8 cellular contexts compared by ENCODE assay signal in the genomic region with DNA sequence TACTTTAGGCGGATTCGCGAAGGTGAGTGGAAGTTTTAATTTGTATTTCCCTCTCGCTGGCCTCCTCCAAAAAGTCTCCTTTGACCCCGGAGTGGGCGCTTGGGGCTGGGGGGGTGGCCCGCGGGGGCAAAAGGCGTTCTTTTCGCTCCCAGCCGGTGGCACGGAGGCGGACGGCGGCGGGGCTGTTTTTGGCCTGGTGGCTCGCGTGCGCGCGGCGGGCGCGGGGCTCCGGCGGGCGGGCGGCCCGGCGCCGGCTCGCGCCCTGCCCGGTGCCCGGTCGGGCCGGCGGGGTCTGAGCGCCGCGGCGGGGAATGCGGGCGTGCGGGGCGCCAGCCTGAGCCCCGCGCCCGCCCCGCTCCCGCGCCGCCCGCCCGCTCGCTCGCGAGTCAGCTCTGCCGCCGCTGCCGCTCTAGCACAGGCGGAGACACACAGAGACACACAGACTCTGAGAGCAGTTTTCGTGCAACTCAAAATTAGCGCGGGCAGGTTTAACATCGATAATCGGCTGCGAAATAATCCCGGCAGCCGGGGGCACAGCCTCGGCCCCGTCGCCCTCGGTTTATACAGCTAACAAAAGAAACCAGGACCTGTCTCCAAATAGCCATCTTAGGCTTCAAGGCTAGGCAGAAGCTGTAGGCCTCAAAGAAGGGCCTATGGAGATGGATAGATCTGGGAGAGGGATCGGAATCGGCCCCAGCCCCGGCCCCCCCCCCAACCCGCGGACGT. TPM values are rescaled to one million over a fixed set of nuclear protein-coding genes. Genes with fewer than 3 reads are reported as not detected.
DNase-seq lines count a peak whose midpoint lies in the region; ATAC-seq and TF ChIP-seq lines count a peak whose summit lies in the region.

No MANE protein-coding gene starts in this region.

- no peak overlapping the region for H4K5ac ChIP-seq in H9 (ENCODE audit: insufficient read length, low read depth, low read length)

- intact Hi-C loops in esophagus squamous epithelium (cut with DNase I): no loop called here

- DNase-seq in AML-193 (lab: John Stamatoyannopoulos, UW) (peak; percentile 35 to 50), H9 (peak; percentile 62), NT2/D1 (ENCODE audit: low read depth, low spot score) (no peak), esophagus squamous epithelium (lab: John Stamatoyannopoulos, UW) (no peak), GM19240 (ENCODE audit: insufficient read length, low spot score) (no peak)
- DNase-seq in activated T-cell treated with anti-CD3 and anti-CD28 coated beads, Interleukin-2, amount 50 U/mL, for 48 hours: peak; percentile 74 to 76
- peak; percentile 49 to 83 for DNase-seq in stimulated activated effector memory CD8-positive, alpha-beta T cell treated with anti-CD3 and anti-CD28 coated beads, Interleukin-12 subunit alpha, Interleukin-12 subunit beta, amount 100 ng/mL, for 72 hours (ENCODE audit: low spot score in 2 of 2)

- H3K27ac Mint-ChIP-seq in H9: peak overlapping the region; percentile 35 to 99 (median 99); a peak in 5 of 7 replicates
- H3K27ac Mint-ChIP-seq in stimulated activated effector memory CD8-positive, alpha-beta T cell treated with anti-CD3 and anti-CD28 coated beads, Interleukin-12 subunit alpha, Interleukin-12 subunit beta, amount 100 ng/mL, for 72 hours: peak overlapping the region; percentile 100

- H3T11ph ChIP-seq in H9 (ENCODE audit: low read length): no peak overlapping the region

- no peak overlapping the region for H3K56ac ChIP-seq in H9 (ENCODE audit: insufficient read length, low read depth, low read length)

- peak overlapping the region; percentile 84 for H3K18ac ChIP-seq in H9 (ENCODE audit: insufficient read length, low read depth, low read length)

- no peak overlapping the region for H3K23ac ChIP-seq in H9 (ENCODE audit: insufficient read length, low read depth, low read length)

- H2BK15ac ChIP-seq in H9 (ENCODE audit: low read depth, low read length): no peak overlapping the region

- H3K4me1 ChIP-seq in H9 (ENCODE audit: insufficient read depth, low read length) (no peaks in the 10 kb centered on the region), NT2/D1 (ENCODE audit: insufficient read depth, insufficient read length) (no peaks in the 10 kb centered on the region), esophagus squamous epithelium (peaks cover 6 to 56% (median 18%) of the 10 kb centered on the region in 3 donors), muscle layer of duodenum (ENCODE audit: control insufficient read depth in 1 of 2, insufficient read depth in 2 of 2, low read length in 2 of 2) (peaks cover 6 to 16% of the 10 kb centered on the region in 2 donors)

- H3K4ac ChIP-seq in H9 (ENCODE audit: low read depth, low read length): no peak overlapping the region; the same call in 1 of the 2 replicates

- no CpG with 5 or more reads among the region's 80 CpGs for WGBS in H9 (ENCODE audit: extremely low coverage, insufficient read length, low lambda C conversion rate)
- 2% methylated on average over 12 to 13 of the region's 80 CpGs for WGBS in esophagus squamous epithelium, 2 donors

- H2BK120ac ChIP-seq in H9 (ENCODE audit: low read depth, low read length, poor library complexity, severe bottlenecking): peak overlapping the region; percentile 93

- no peaks in the 10 kb centered on the region for H3K79me1 ChIP-seq in H9 (ENCODE audit: insufficient read depth, low read depth, low read length, poor library complexity, severe bottlenecking)

- H3K9ac ChIP-seq in H9 (ENCODE audit: extremely low read depth, insufficient read length, low read length) (peak overlapping the region; percentile 93), NT2/D1 (ENCODE audit: insufficient read length, low read depth) (peak overlapping the region; percentile 89)

- TF ChIP-seq CTCF in H9 (conservative IDR thresholded peaks at IDR 0.05) (no peak), esophagus squamous epithelium (IDR thresholded peaks at IDR 0.05) (no peak)

- H4K8ac ChIP-seq in H9 (replicated peaks; ENCODE audit: insufficient read length, low read depth, low read length): no peak overlapping the region

- no peak overlapping the region for H2AK5ac ChIP-seq in H9 (ENCODE audit: insufficient read length, low read length)

- H3K14ac ChIP-seq in H9 (ENCODE audit: insufficient read depth, low read length): peak overlapping the region; percentile 81

- H3K23me2 ChIP-seq in H9 (ENCODE audit: insufficient read length, low read depth, low read length, poor library complexity, severe bottlenecking): peaks cover 7% of the 10 kb centered on the region

- ATAC-seq in stimulated activated effector memory CD8-positive, alpha-beta T cell treated with anti-CD3 and anti-CD28 coated beads, Interleukin-12 subunit alpha, Interleukin-12 subunit beta, amount 100 ng/mL, for 72 hours: peak; percentile 8

- no peak overlapping the region for H4K91ac ChIP-seq in H9 (ENCODE audit: insufficient read length, low read depth, low read length)

- H3K36me3 Mint-ChIP-seq in H9 (ENCODE audit: insufficient read depth in 1 of 3, low read depth in 3 of 3): peaks cover 17 to 30% (median 28%) of the 10 kb centered on the region in 3 experiments
- H3K36me3 Mint-ChIP-seq in stimulated activated effector memory CD8-positive, alpha-beta T cell treated with anti-CD3 and anti-CD28 coated beads, Interleukin-12 subunit alpha, Interleukin-12 subunit beta, amount 100 ng/mL, for 72 hours: peaks cover 83% of the 10 kb centered on the region

- no peaks in the 10 kb centered on the region for H3K27me3 Mint-ChIP-seq in H9 (ENCODE audit: low read depth)

- H3K27me3 ChIP-seq in H9 (ENCODE audit: insufficient read depth, low read length) (no peaks in the 10 kb centered on the region), NT2/D1 (ENCODE audit: insufficient read depth, insufficient read length) (no peaks in the 10 kb centered on the region), esophagus squamous epithelium (no peaks in the 10 kb centered on the region), muscle layer of duodenum (ENCODE audit: low read depth, low read length) (no peaks in the 10 kb centered on the region)

- peak overlapping the region; percentile 57 for H3K4me2 ChIP-seq in H9 (ENCODE audit: insufficient read depth, insufficient read length, low read length)

- H4K20me1 ChIP-seq in H9 (ENCODE audit: control insufficient read depth, insufficient read depth, insufficient read length): no peaks in the 10 kb centered on the region

- peak overlapping the region; percentile 90 to 99 for H3K4me3 Mint-ChIP-seq in H9
- H3K4me3 Mint-ChIP-seq in stimulated activated effector memory CD8-positive, alpha-beta T cell treated with anti-CD3 and anti-CD28 coated beads, Interleukin-12 subunit alpha, Interleukin-12 subunit beta, amount 100 ng/mL, for 72 hours: peak overlapping the region; percentile 89

- H2BK12ac ChIP-seq in H9 (ENCODE audit: insufficient read length, low read depth, low read length): no peak overlapping the region

- peaks cover 18 to 24% of the 10 kb centered on the region in 2 experiments for H3K4me1 Mint-ChIP-seq in H9
- H3K4me1 Mint-ChIP-seq in stimulated activated effector memory CD8-positive, alpha-beta T cell treated with anti-CD3 and anti-CD28 coated beads, Interleukin-12 subunit alpha, Interleukin-12 subunit beta, amount 100 ng/mL, for 72 hours: peaks cover 31% of the 10 kb centered on the region

- peaks cover 0 to 3% of the 10 kb centered on the region in 2 experiments; a peak in 3 of 5 replicates for H3K9me3 Mint-ChIP-seq in H9
- H3K9me3 Mint-ChIP-seq in stimulated activated effector memory CD8-positive, alpha-beta T cell treated with anti-CD3 and anti-CD28 coated beads, Interleukin-12 subunit alpha, Interleukin-12 subunit beta, amount 100 ng/mL, for 72 hours: no peaks in the 10 kb centered on the region

- H3K27ac ChIP-seq in H9 (ENCODE audit: insufficient read length, low read depth, low read length): no peak overlapping the region
- peak overlapping the region; percentile 99 to 100 (median 100) for H3K27ac ChIP-seq in esophagus squamous epithelium
- peak overlapping the region; percentile 94 for H3K27ac ChIP-seq in muscle layer of duodenum (ENCODE audit: low read length)

- H3K4me3 ChIP-seq in NT2/D1 (ENCODE audit: insufficient read length, low read depth) (peak overlapping the region; percentile 75), esophagus squamous epithelium (peak overlapping the region; percentile 84 to 98 (median 92)), muscle layer of duodenum (ENCODE audit: low read depth in 1 of 2, low read length in 2 of 2) (peak overlapping the region; percentile 75 to 89)

- H3K9me3 ChIP-seq in H9 (ENCODE audit: control insufficient read depth, low read depth, low read length): no peaks in the 10 kb centered on the region
- no peaks in the 10 kb centered on the region for H3K9me3 ChIP-seq in NT2/D1 (ENCODE audit: insufficient read depth, low read length)
- no peaks in the 10 kb centered on the region for H3K9me3 ChIP-seq in esophagus squamous epithelium
- H3K9me3 ChIP-seq in muscle layer of duodenum (ENCODE audit: control insufficient read depth in 1 of 2, low read length in 2 of 2): no peaks in the 10 kb centered on the region

- no peak overlapping the region for H2BK20ac ChIP-seq in H9 (ENCODE audit: low read depth, low read length, poor library complexity, severe bottlenecking)

- H3K36me3 ChIP-seq in NT2/D1 (ENCODE audit: insufficient read depth, insufficient read length, low read length) (peaks cover 16% of the 10 kb centered on the region), esophagus squamous epithelium (no peaks in the 10 kb centered on the region), muscle layer of duodenum (ENCODE audit: control insufficient read depth in 1 of 2, insufficient read depth in 2 of 2, low read length in 2 of 2) (peaks cover 0 to 3% of the 10 kb centered on the region in 2 donors)

- no peak overlapping the region for H2BK5ac ChIP-seq in H9 (ENCODE audit: insufficient read length, low read length)

- TF ChIP-seq POLR2A in esophagus squamous epithelium (IDR thresholded peaks at IDR 0.05): no peak

- peaks cover 4% of the 10 kb centered on the region; the same call in 1 of the 2 replicates for H3K79me2 ChIP-seq in H9 (ENCODE audit: insufficient read depth, low read length)

- H2AFZ ChIP-seq in H9 (ENCODE audit: low read length): no peak overlapping the region

RNA-seq across cellular contexts. Expression of a gene that starts 0.8 kb away (rescaled TPM):
- total RNA-seq in H9 (2021) (61.9 and 63.8 TPM in 2 replicates), esophagus squamous epithelium (10 to 100 TPM; 15.3 to 38.1 (median 22.1) TPM)

Comparison
In these comparisons a context has a peak if more than half of its experiments do, and no peak if none do; other contexts are left out.
1. DNase-seq: peak in AML-193 (2 of 2), H9 (single experiment), activated T-cell treated with anti-CD3 and anti-CD28 coated beads, Interleukin-2, amount 50 U/mL, for 48 hours (2 of 2) and stimulated activated effector memory CD8-positive, alpha-beta T cell treated with anti-CD3 and anti-CD28 coated beads, Interleukin-12 subunit alpha, Interleukin-12 subunit beta, amount 100 ng/mL, for 72 hours (2 of 2); none in NT2/D1 (single experiment), esophagus squamous epithelium (single experiment) and GM19240 (single experiment).
2. Peak in every context shown above with its lines, with median percentiles within 50 percentile points of each other: H3K4me3 ChIP-seq.